ENCODE assay signal across 28 cellular contexts in the genomic region with DNA sequence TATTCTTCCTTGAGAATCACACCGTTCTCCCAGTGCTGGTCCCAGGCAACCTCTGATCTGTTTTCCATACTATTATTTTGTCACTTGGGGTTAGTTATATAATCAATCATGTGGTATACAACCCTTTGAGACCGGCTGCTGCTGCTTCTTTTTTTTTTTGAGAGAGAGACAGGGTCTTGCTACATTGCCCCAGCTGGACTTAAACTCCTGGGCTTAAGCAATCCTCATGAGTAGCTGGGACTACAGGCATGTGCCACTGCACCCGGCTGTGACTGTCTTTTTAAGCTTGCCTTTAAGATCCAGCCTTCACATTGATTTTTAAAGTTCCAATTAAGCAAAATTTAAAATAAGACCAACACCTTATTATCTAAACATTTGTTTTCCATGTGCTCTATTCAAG.
"Had no signal": no experiment of that assay in that cellular context is flagged by ENCODE, and none has a peak within 500 bp of the region (broad histone marks: within the 10 kb centered on the region; RNA-seq: fewer than 3 reads in every experiment).

No MANE protein-coding gene starts in this region.

- H3K27ac ChIP-seq: colonic mucosa, coronary artery, dorsolateral prefrontal cortex, esophagus muscularis mucosa, foreskin keratinocyte, gastrocnemius medialis, gastroesophageal sphincter, heart left ventricle, heart right ventricle, hepatocyte had no signal

- ATAC-seq: effector memory CD8-positive, alpha-beta T cell; esophagus mucosa; foreskin keratinocyte; gastrocnemius medialis; gastroesophageal sphincter; heart left ventricle; heart right ventricle had no signal

- H3K9me3 ChIP-seq: colonic mucosa, esophagus muscularis mucosa, esophagus squamous epithelium, gastrocnemius medialis, gastroesophageal sphincter, heart left ventricle, heart right ventricle had no signal

- FAIRE-seq: colon, endometrium, endothelial cell of umbilical vein, frontal cortex had no signal

- H3K79me2 ChIP-seq: hepatocyte had no signal

- H2AFZ ChIP-seq: hepatocyte had no signal

- DNase-seq: colonic mucosa; cortex of kidney; dermis blood vessel endothelial cell; dorsolateral prefrontal cortex; effector CD4-positive, alpha-beta T cell; effector CD8-positive, alpha-beta T cell; effector memory CD4-positive, alpha-beta T cell; effector memory CD8-positive, alpha-beta T cell; endodermal cell; erythroblast; esophagus squamous epithelium; foreskin fibroblast; foreskin keratinocyte; foreskin melanocyte; gastrocnemius medialis; glutamatergic neuron; head of caudate nucleus; heart left ventricle; heart right ventricle had no signal

- H3K4me2 ChIP-seq: hepatocyte had no signal

- H3K4me1 ChIP-seq: colonic mucosa, esophagus muscularis mucosa, gastrocnemius medialis, gastroesophageal sphincter, heart left ventricle, heart right ventricle had no signal

- H3K36me3 ChIP-seq: colonic mucosa, esophagus muscularis mucosa, esophagus squamous epithelium, gastrocnemius medialis, gastroesophageal sphincter, heart left ventricle, heart right ventricle had no signal

- H3K27me3 ChIP-seq: colonic mucosa, esophagus squamous epithelium, foreskin keratinocyte, gastrocnemius medialis, hepatocyte had no signal

- H3K4me3 ChIP-seq: colonic mucosa, coronary artery, dorsolateral prefrontal cortex, esophagus muscularis mucosa, esophagus squamous epithelium, gastrocnemius medialis, gastroesophageal sphincter, heart left ventricle, heart right ventricle, hepatocyte had no signal
